Comparison of ENCODE assay signal across 8 cellular contexts in the genomic region with DNA sequence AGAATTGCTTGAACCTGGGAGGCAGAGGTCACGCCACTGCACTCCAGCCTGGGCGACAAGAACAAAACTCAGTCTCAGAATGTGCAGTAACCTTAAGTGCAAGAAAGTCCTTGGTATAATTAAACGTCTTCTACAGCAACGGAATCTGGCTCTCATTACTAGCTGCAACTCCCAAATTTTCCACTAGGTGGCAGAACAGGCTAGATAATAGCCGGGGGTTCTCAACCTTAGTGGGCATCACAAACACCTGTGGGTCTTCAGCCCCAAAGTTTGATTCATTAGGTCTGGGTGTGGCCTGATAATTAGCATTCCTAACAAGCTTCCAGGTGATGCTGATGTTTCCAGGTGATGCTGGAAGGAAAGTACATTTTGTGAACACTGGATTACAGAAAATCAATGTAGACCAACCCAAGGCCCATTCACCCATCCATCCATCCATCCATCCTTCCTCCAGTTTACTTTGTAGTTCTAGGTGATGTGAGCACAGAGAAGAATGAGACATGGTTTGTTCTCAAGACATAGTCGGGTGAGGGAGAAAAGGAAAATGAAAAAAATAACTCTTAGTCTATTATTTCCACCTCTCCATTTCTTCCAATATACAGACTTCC. TPM values are rescaled to one million over a fixed set of nuclear protein-coding genes. Genes with fewer than 3 reads are reported as not detected.
A peak's percentile ranks its signal among the peaks of the same experiment; 100 is the strongest.
DNase-seq lines count a peak whose midpoint lies in the region; ATAC-seq lines count a peak whose summit lies in the region.

No MANE protein-coding gene starts in this region.

- H3K27me3 Mint-ChIP-seq in CD8-positive, alpha-beta memory T cell = no peaks in the 10 kb centered on the region

- H3K4me3 Mint-ChIP-seq in CD8-positive, alpha-beta memory T cell = no peak overlapping the region

- peaks cover 0 to 21% (median 3%) of the 10 kb centered on the region in 3 donors for H3K36me3 Mint-ChIP-seq in CD8-positive, alpha-beta memory T cell

- no peaks in the 10 kb centered on the region for H3K9me3 ChIP-seq in CD8-positive, alpha-beta memory T cell (ENCODE audit: low read length)

- intact Hi-C loops in left colon (cut with DNase I, micrococcal nuclease) = loop anchor here in 1 of 2 donors (10.0 kb wide), 2 partner anchors 179 to 309 kb away; no protein-coding TSS in a partner anchor

- H3K4me1 Mint-ChIP-seq in CD8-positive, alpha-beta memory T cell = peaks cover 0 to 3% (median 0%) of the 10 kb centered on the region in 3 donors

- H3K27ac Mint-ChIP-seq in CD8-positive, alpha-beta memory T cell = peak overlapping the region in 7 of 8 donors; percentile 12 to 68 (median 54)

- CTCF ChIA-PET in CD8-positive, alpha-beta memory T cell (lab: Charles Lee) = interaction anchor here (0.8 to 4.8 kb wide), 20 partner anchors 8 to 564 kb away, joined by 3 to 49 read pairs (median 4); partner anchors contain the start of genes C5, CNTRL and FBXW2

- H3K27me3 ChIP-seq in CD8-positive, alpha-beta memory T cell (ENCODE audit: insufficient read depth, low read length, poor library complexity, severe bottlenecking) = no peaks in the 10 kb centered on the region

- H3K9me3 Mint-ChIP-seq in CD8-positive, alpha-beta memory T cell = no peaks in the 10 kb centered on the region

- POLR2A ChIA-PET in CD8-positive, alpha-beta memory T cell (lab: Charles Lee) = interaction anchor here (0.6 to 0.8 kb wide), 2 partner anchors 10 to 218 kb away, joined by 3 read pairs; no protein-coding TSS in a partner anchor

- peak; percentile 48 for ATAC-seq in GM21423 (IDR thresholded peaks at IDR 0.05; ENCODE audit: unreplicated experiment)
- ATAC-seq in left colon = peak; percentile 64
- no peak for ATAC-seq in GM21526 (IDR thresholded peaks at IDR 0.05; ENCODE audit: low FRiP score, unreplicated experiment)

- H3K4me3 ChIP-seq in CD8-positive, alpha-beta memory T cell (ENCODE audit: low read length) = no peak overlapping the region

- peak; percentile 42 to 73 (median 60) for DNase-seq in CD8-positive, alpha-beta memory T cell
- DNase-seq in NCI-H1417 treated with DMSO at 0.1 percent for 48 hours (lab: John Stamatoyannopoulos, UW) (peak; percentile 4), caudate nucleus (lab: John Stamatoyannopoulos, UW) (peak in 35 of 61 donors; percentile 2 to 66 (median 25)), left colon (peak in 1 of 2 donors; percentile 50)
- peak; percentile 58 for DNase-seq in activated CD4-positive, CD25-positive, alpha-beta regulatory T cell treated with anti-CD3 and anti-CD28 coated beads, Interleukin-2, amount 50 U/mL, for 16 hours (ENCODE audit: low read depth, low spot score)
- peak; percentile 31 to 54 (median 35) for DNase-seq in stimulated activated CD4-positive, alpha-beta T cell treated with anti-CD3 and anti-CD28 coated beads, TNF-alpha, amount 100 ng/mL, for 1 hour (ENCODE audit: low read depth in 3 of 3, low spot score in 1 of 3)

- H3K4me1 ChIP-seq in CD8-positive, alpha-beta memory T cell (ENCODE audit: insufficient read depth, low read length) = no peaks in the 10 kb centered on the region

- H3K27ac ChIP-seq in CD8-positive, alpha-beta memory T cell (ENCODE audit: low read depth, low read length) = no peak overlapping the region
- no peak overlapping the region for H3K27ac ChIP-seq in caudate nucleus (ENCODE audit: low read depth, low read length)

- H3K36me3 ChIP-seq in CD8-positive, alpha-beta memory T cell (ENCODE audit: insufficient read depth, low read length) = no peaks in the 10 kb centered on the region

RNA-seq across cellular contexts. Expression of gene FBXW2, which starts 37.3 kb away (rescaled TPM):
- 10 to 100 TPM; 73.2 to 73.4 TPM for total RNA-seq in CD8-positive, alpha-beta memory T cell
- polyA plus RNA-seq in CD8-positive, alpha-beta memory T cell = 39.3 TPM
- total RNA-seq in left colon = 10 to 100 TPM; 58.2 to 62.0 TPM

RNA-seq across cellular contexts. Expression of gene MEGF9, which starts 41.7 kb away (rescaled TPM):
- 1 to 10 TPM; 6.9 to 7.0 TPM for total RNA-seq in CD8-positive, alpha-beta memory T cell
- polyA plus RNA-seq in CD8-positive, alpha-beta memory T cell = 3.9 TPM
- total RNA-seq in left colon = 10 to 100 TPM in 1 of 2 donors, 1 to 10 TPM in 1; 8.3 to 11.6 TPM
